ENCODE assay signal across 18 cellular contexts in genomic region chr15:99970891-99971330, GRCh38.
DNase-seq lines count a peak whose midpoint lies in the region; TF ChIP-seq lines count a peak whose summit lies in the region.
"Had no signal": no experiment of that assay in that cellular context is flagged by ENCODE, and none has a peak within 500 bp of the region (broad histone marks: within the 10 kb centered on the region; RNA-seq: fewer than 3 reads in every experiment).

No MANE protein-coding gene starts in this region.

- no peaks in the 10 kb centered on the region for H3K9me3 Mint-ChIP-seq in neural progenitor cell

- no peaks in the 10 kb centered on the region for H3K79me2 ChIP-seq in neural progenitor cell (ENCODE audit: low read depth)

- H3K36me3 ChIP-seq in right atrium auricular region (no peaks in the 10 kb centered on the region), neural progenitor cell (no peaks in the 10 kb centered on the region), spleen (no peaks in the 10 kb centered on the region)
- H3K36me3 ChIP-seq: SJSA1 had no signal

- intact Hi-C loops in cardiac septum (cut with DNase I) (no loop called here), spleen (cut with DNase I; ENCODE audit: low total_unique reads) (no loop called here)

- no peaks in the 10 kb centered on the region for H3K27me3 ChIP-seq in right atrium auricular region
- no peaks in the 10 kb centered on the region for H3K27me3 ChIP-seq in neural progenitor cell
- H3K27me3 ChIP-seq in spleen (replicated peaks in 1 of 7), result no peaks in the 10 kb centered on the region
- H3K27me3 ChIP-seq: SJSA1 had no signal

- H3K4me1 ChIP-seq in right atrium auricular region, result no peaks in the 10 kb centered on the region
- peaks cover 9% of the 10 kb centered on the region for H3K4me1 ChIP-seq in neural progenitor cell
- H3K4me1 ChIP-seq in spleen, result no peaks in the 10 kb centered on the region
- H3K4me1 ChIP-seq: SJSA1 had no signal

- H3K27ac Mint-ChIP-seq in neural progenitor cell, result no peak overlapping the region

- H3K27ac ChIP-seq in right atrium auricular region (no peak overlapping the region), neural progenitor cell (no peak overlapping the region), spleen (no peak overlapping the region)
- H3K27ac ChIP-seq: SJSA1 had no signal

- 63 to 76% (median 72%) methylated on average over 2 to 9 of the region's 9 CpGs for WGBS in spleen, 5 donors

- H3K9me3 ChIP-seq in right atrium auricular region (no peaks in the 10 kb centered on the region), neural progenitor cell (ENCODE audit: low read depth) (no peaks in the 10 kb centered on the region), spleen (no peaks in the 10 kb centered on the region)
- H3K9me3 ChIP-seq: SJSA1 had no signal

- no peak overlapping the region for H3K4me3 Mint-ChIP-seq in neural progenitor cell

- H3K4me2 ChIP-seq in neural progenitor cell, result peak overlapping the region; percentile 35

- no peaks in the 10 kb centered on the region for H4K20me1 ChIP-seq in neural progenitor cell (ENCODE audit: low read depth)

- DNase-seq in cardiac septum (ENCODE audit: low spot score) (peak; percentile 51), right atrium auricular region (ENCODE audit: low spot score) (no peak), neural progenitor cell (ENCODE audit: low spot score) (peak; percentile 27), spleen (peak; percentile 61), NCI-H1436 (lab: John Stamatoyannopoulos, UW) (no peak), DMS79 (lab: John Stamatoyannopoulos, UW) (no peak), NOMO-1 treated with dmso at 0.1 percent for 144 hours (lab: John Stamatoyannopoulos, UW; ENCODE audit: unreplicated experiment) (no peak)
- DNase-seq: 8988T; Calu3; Karpas-422; NCI-H1092; NCI-H1436 treated with DMSO at 0.1 percent for 48 hours; NCI-H1930; NCI-H446; NCI-H524 treated with DMSO at 0.1 percent for 48 hours; NCI-H82; NK-92 treated with Interleukin-12 subunit alpha and Interleukin-12 subunit beta, amount 100 ng/mL, for 24 hours had no signal

- H3K27me3 Mint-ChIP-seq in neural progenitor cell (ENCODE audit: insufficient read depth, low read depth), result peaks cover 4% of the 10 kb centered on the region

- TF ChIP-seq CTCF in right atrium auricular region (IDR thresholded peaks at IDR 0.05), result no peak
- TF ChIP-seq CTCF in neural progenitor cell (IDR thresholded peaks at IDR 0.05), result no peak
- no peak for TF ChIP-seq CTCF in spleen (IDR thresholded peaks at IDR 0.05 in 8 of 11, conservative IDR thresholded peaks at IDR 0.05 in 3 of 11)

- H3K4me3 ChIP-seq in right atrium auricular region (no peak overlapping the region), neural progenitor cell (no peak overlapping the region), spleen (no peak overlapping the region)
- H3K4me3 ChIP-seq: SJSA1 had no signal

- H3K4me1 Mint-ChIP-seq in neural progenitor cell, result peaks cover 6% of the 10 kb centered on the region

- H3F3A ChIP-seq in neural progenitor cell (ENCODE audit: low read depth), result no peaks in the 10 kb centered on the region

- no peak overlapping the region for H3K9ac ChIP-seq in neural progenitor cell

- TF ChIP-seq POLR2A in spleen (IDR thresholded peaks at IDR 0.05), result no peak

- no peaks in the 10 kb centered on the region for H3K36me3 Mint-ChIP-seq in neural progenitor cell

- peak overlapping the region; percentile 26 for H2AFZ ChIP-seq in neural progenitor cell (replicated peaks)

Comparison
In these comparisons a context has a peak if more than half of its experiments do, and no peak if none do; other contexts are left out.
1. DNase-seq: peak in cardiac septum (single experiment), neural progenitor cell (single experiment) and spleen (single experiment); none in right atrium auricular region (single experiment), NCI-H1436 (single experiment), DMS79 (single experiment) and NOMO-1 treated with dmso at 0.1 percent for 144 hours (single experiment).